Comparison of ENCODE assay signal across 1 cellular context in the genomic region with DNA sequence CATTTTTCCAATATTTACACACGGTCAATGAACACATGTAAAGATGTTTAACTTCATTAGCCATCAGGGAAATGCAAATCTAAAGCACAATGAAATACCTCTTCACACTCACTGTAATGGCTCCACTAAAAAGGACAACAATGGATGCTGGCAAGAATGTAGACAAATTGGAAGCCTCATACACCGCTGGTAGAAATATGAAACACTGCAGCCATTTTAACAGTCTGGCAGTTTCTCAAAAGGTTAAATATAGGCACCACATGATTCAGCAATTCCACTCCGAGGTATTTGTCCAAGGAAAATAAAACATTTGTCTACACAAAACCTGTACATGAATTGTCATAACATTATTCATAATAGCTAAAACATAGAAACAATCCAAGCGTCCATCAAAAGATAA.
TF ChIP-seq lines count a peak whose summit lies in the region.

No MANE protein-coding gene starts in this region.

TF ChIP-seq in IMR-90, 13 proteins besides CTCF, POLR2A, EP300 and RAD21:
- TF ChIP-seq MAFK (IDR thresholded peaks at IDR 0.05; ENCODE audit: low read depth, low read length), result no peak; the same call in 1 of the 2 replicates
- TF ChIP-seq NFE2L2 (IDR thresholded peaks at IDR 0.05; ENCODE audit: low read depth, low read length), result peak; percentile 57
